16 cellular contexts compared by ENCODE assay signal in genomic region chr11:24679686-24680318, GRCh38.
A peak's percentile ranks its signal among the peaks of the same experiment; 100 is the strongest.
DNase-seq lines count a peak whose midpoint lies in the region; ATAC-seq and TF ChIP-seq lines count a peak whose summit lies in the region.
"Had no signal": no experiment of that assay in that cellular context is flagged by ENCODE, and none has a peak within 500 bp of the region (broad histone marks: within the 10 kb centered on the region; RNA-seq: fewer than 3 reads in every experiment).

No MANE protein-coding gene starts in this region.

- peak overlapping the region; percentile 13; the same call in 1 of the 2 replicates for H3K4me3 Mint-ChIP-seq in WTC11

- peak overlapping the region; percentile 46 for H3K27ac Mint-ChIP-seq in WTC11

- H3K79me2 ChIP-seq in osteoblast (ENCODE audit: insufficient read depth, low read length), result no peaks in the 10 kb centered on the region

- H3K4me2 ChIP-seq in osteoblast (ENCODE audit: insufficient read depth, low read length), result no peak overlapping the region

- H3K27me3 Mint-ChIP-seq in WTC11 (ENCODE audit: low read depth), result no peaks in the 10 kb centered on the region

- H3K9me3 Mint-ChIP-seq in WTC11, result no peaks in the 10 kb centered on the region

- peak; percentile 57 for DNase-seq in H7
- no peak for DNase-seq in WTC11 (ENCODE audit: low spot score)
- DNase-seq in iPS DF 4.7 (ENCODE audit: extremely low read depth, low spot score), result peak; percentile 30
- DNase-seq in osteoblast (ENCODE audit: insufficient read length, low spot score, missing footprints), result peak; percentile 10
- DNase-seq in DMS153 (lab: John Stamatoyannopoulos, UW), result no peak
- DNase-seq in NCI-H2081 (lab: John Stamatoyannopoulos, UW), result no peak
- DNase-seq: C1 segment of cervical spinal cord, DND-41, GF-D8, Karpas-422, MG63, NCI-H1092 treated with DMSO at 0.1 percent for 48 hours, NCI-H226, NCI-H526 treated with DMSO at 0.1 percent for 48 hours, SHP77 had no signal

- TF ChIP-seq CTCF in WTC11 (IDR thresholded peaks at IDR 0.05), result no peak
- no peak for TF ChIP-seq CTCF in osteoblast (IDR thresholded peaks at IDR 0.05; ENCODE audit: extremely low read depth, low read depth, low read length)

- H3K4me1 ChIP-seq in osteoblast (ENCODE audit: insufficient read depth, low read length), result no peaks in the 10 kb centered on the region

- H2AFZ ChIP-seq in osteoblast (ENCODE audit: low read length), result no peak overlapping the region

- H3K4me1 Mint-ChIP-seq in WTC11, result peaks cover 30% of the 10 kb centered on the region

- no peaks in the 10 kb centered on the region for H4K20me1 ChIP-seq in osteoblast (ENCODE audit: insufficient read depth, low read length)

- POLR2A ChIA-PET in WTC11 (lab: Charles Lee), result no interaction called here

- H3K27me3 ChIP-seq in H7 (ENCODE audit: control insufficient read depth, insufficient read depth, low read length) (no peaks in the 10 kb centered on the region), osteoblast (ENCODE audit: insufficient read depth, low read length) (no peaks in the 10 kb centered on the region)
- H3K27me3 ChIP-seq: MG63 had no signal

- H3K36me3 ChIP-seq in H7 (replicated peaks; ENCODE audit: control insufficient read depth, insufficient read depth, low read length), result no peaks in the 10 kb centered on the region
- no peaks in the 10 kb centered on the region for H3K36me3 ChIP-seq in osteoblast (ENCODE audit: insufficient read depth, low read length)
- H3K36me3 ChIP-seq: MG63 had no signal

- CTCF ChIA-PET in WTC11 (lab: Charles Lee), result no interaction called here

- no peaks in the 10 kb centered on the region for H3K36me3 Mint-ChIP-seq in WTC11

- no peak overlapping the region for H3K27ac ChIP-seq in osteoblast (ENCODE audit: low read depth, low read length)

- H3K4me3 ChIP-seq in H7 (ENCODE audit: insufficient read depth, low read depth, low read length) (no peak overlapping the region), osteoblast (ENCODE audit: insufficient read depth, low read length) (no peak overlapping the region)
- H3K4me3 ChIP-seq: MG63 had no signal

- no peaks in the 10 kb centered on the region for H3K9me3 ChIP-seq in osteoblast (ENCODE audit: low read depth, low read length)
- H3K9me3 ChIP-seq: MG63 had no signal

- ATAC-seq in WTC11, result peak; percentile 89
- no peak for ATAC-seq in GM19467 (IDR thresholded peaks at IDR 0.05; ENCODE audit: unreplicated experiment)

TF ChIP-seq in WTC11, 78 proteins besides CTCF, POLR2A, EP300 and RAD21 (continues in another document):
- TF ChIP-seq ZNF263 (CRISPR knock-in tag; IDR thresholded peaks at IDR 0.05; ENCODE audit: low read depth) (no peak), AR (CRISPR knock-in tag; IDR thresholded peaks at IDR 0.05) (no peak), ZNF317 (CRISPR knock-in tag; IDR thresholded peaks at IDR 0.05; ENCODE audit: borderline replicate concordance, low read depth) (no peak), ATF1 (CRISPR knock-in tag; IDR thresholded peaks at IDR 0.05) (no peak), JAZF1 (CRISPR knock-in tag; IDR thresholded peaks at IDR 0.05) (no peak), OVOL2 (CRISPR knock-in tag; IDR thresholded peaks at IDR 0.05; ENCODE audit: borderline replicate concordance) (no peak), PRRX2 (CRISPR knock-in tag; IDR thresholded peaks at IDR 0.05) (no peak), ZNF121 (CRISPR knock-in tag; IDR thresholded peaks at IDR 0.05) (no peak), ZNF423 (CRISPR knock-in tag; IDR thresholded peaks at IDR 0.05) (no peak), ARID4B (CRISPR knock-in tag; IDR thresholded peaks at IDR 0.05; ENCODE audit: borderline replicate concordance) (no peak), ZBTB43 (CRISPR knock-in tag; IDR thresholded peaks at IDR 0.05) (no peak), ZNF232 (CRISPR knock-in tag; IDR thresholded peaks at IDR 0.05) (no peak), SMAD3 (CRISPR knock-in tag; IDR thresholded peaks at IDR 0.05; ENCODE audit: borderline replicate concordance) (no peak), MXD4 (CRISPR knock-in tag; IDR thresholded peaks at IDR 0.05; ENCODE audit: borderline replicate concordance) (no peak), NFYB (CRISPR knock-in tag; conservative IDR thresholded peaks at IDR 0.05; ENCODE audit: low read depth) (no peak), RELA (CRISPR knock-in tag; IDR thresholded peaks at IDR 0.05; ENCODE audit: borderline replicate concordance) (no peak), ATF2 (CRISPR knock-in tag; IDR thresholded peaks at IDR 0.05; ENCODE audit: borderline replicate concordance, low read depth) (no peak)

Comparison
In these comparisons a context has a peak if more than half of its experiments do, and no peak if none do; other contexts are left out.
1. DNase-seq: peak in H7 (single experiment), iPS DF 4.7 (single experiment) and osteoblast (single experiment); none in WTC11 (single experiment), DMS153 (single experiment) and NCI-H2081 (0 of 2).